Comparison of ENCODE assay signal across 20 cellular contexts in the genomic region with DNA sequence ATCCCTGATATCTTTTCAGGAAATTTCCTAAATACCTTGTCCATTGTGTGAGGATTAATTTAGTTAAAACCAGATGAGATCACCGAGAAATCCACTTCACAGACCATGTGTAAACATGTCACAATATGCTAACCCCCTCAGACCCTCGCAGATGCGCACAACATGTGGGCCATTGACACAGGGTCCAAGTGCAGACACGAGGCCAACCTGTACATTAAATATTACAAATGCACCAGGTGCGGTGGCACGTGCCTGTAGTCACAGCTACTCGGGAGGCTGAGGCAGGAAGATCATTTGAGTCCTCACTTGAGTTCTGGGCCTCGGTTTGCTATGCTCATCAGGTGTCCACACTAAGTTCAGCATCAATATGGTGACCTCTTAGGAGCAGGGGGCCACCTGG. TPM values are rescaled to one million over a fixed set of nuclear protein-coding genes. Genes with fewer than 3 reads are reported as not detected.
A peak's percentile ranks its signal among the peaks of the same experiment; 100 is the strongest.
DNase-seq lines count a peak whose midpoint lies in the region; ATAC-seq and TF ChIP-seq lines count a peak whose summit lies in the region.
"Had no signal": no experiment of that assay in that cellular context is flagged by ENCODE, and none has a peak within 500 bp of the region (broad histone marks: within the 10 kb centered on the region; RNA-seq: fewer than 3 reads in every experiment).

No MANE protein-coding gene starts in this region.

- no peak overlapping the region for H4K8ac ChIP-seq in mesendoderm (ENCODE audit: low read depth, low read length)

- no peak overlapping the region for H2BK15ac ChIP-seq in mesendoderm (replicated peaks; ENCODE audit: low read depth)

- DNase-seq in NCI-H748 (lab: John Stamatoyannopoulos, UW; ENCODE audit: unreplicated experiment) (peak; percentile 45), NCI-H748 treated with DMSO at 0.1 percent for 48 hours (lab: John Stamatoyannopoulos, UW) (no peak), NCI-H82 (lab: John Stamatoyannopoulos, UW) (peak; percentile 62), mesendoderm (peak; percentile 16), aorta (peak; percentile 24 to 40), heart left ventricle (no peak)
- DNase-seq in stimulated activated naive CD8-positive, alpha-beta T cell treated with anti-CD3 and anti-CD28 coated beads, Interleukin-15, amount 100 ng/mL, for 72 hours: no peak
- DNase-seq: 8988T; CD4-positive, alpha-beta memory T cell; DMS153; DMS79 treated with DMSO at 0.1 percent for 48 hours; GF-D8 had no signal

- no peak for ATAC-seq in aorta (ENCODE audit: low FRiP score)
- ATAC-seq in heart left ventricle: no peak
- ATAC-seq in GM21576 (IDR thresholded peaks at IDR 0.05; ENCODE audit: unreplicated experiment): no peak
- no peak for ATAC-seq in stimulated activated naive CD8-positive, alpha-beta T cell treated with anti-CD3 and anti-CD28 coated beads, Interleukin-15, amount 100 ng/mL, for 72 hours

- H3K18ac ChIP-seq in mesendoderm (ENCODE audit: low read length): no peak overlapping the region

- no peak overlapping the region for H3K56ac ChIP-seq in mesendoderm (ENCODE audit: low read length)

- H4K5ac ChIP-seq in mesendoderm (ENCODE audit: low read length): no peak overlapping the region

- no peaks in the 10 kb centered on the region for H3K79me1 ChIP-seq in mesendoderm (ENCODE audit: low read length)

- no peak overlapping the region for H3K9ac ChIP-seq in mesendoderm (ENCODE audit: low read length)
- H3K9ac ChIP-seq: BLaER1 had no signal

- H3K4me1 ChIP-seq in mesendoderm (ENCODE audit: control insufficient read depth, low read depth, low read length) (no peaks in the 10 kb centered on the region), aorta (ENCODE audit: control insufficient read depth in 1 of 2, insufficient read depth in 2 of 2, low read length in 2 of 2) (no peaks in the 10 kb centered on the region), heart left ventricle (no peaks in the 10 kb centered on the region)
- H3K4me1 ChIP-seq: BLaER1, HAP-1 had no signal

- H3K4me2 ChIP-seq in mesendoderm (ENCODE audit: low read length): no peak overlapping the region
- H3K4me2 ChIP-seq: BLaER1 had no signal

- H2AK5ac ChIP-seq in mesendoderm (ENCODE audit: low read length): no peak overlapping the region

- no peak overlapping the region for H3K4ac ChIP-seq in mesendoderm (ENCODE audit: low read depth, low read length)

- no peak overlapping the region for H2BK5ac ChIP-seq in mesendoderm (ENCODE audit: low read length)

- no peaks in the 10 kb centered on the region for H3K79me2 ChIP-seq in mesendoderm (ENCODE audit: control insufficient read depth, insufficient read depth, low read length)

- H3K4me3 Mint-ChIP-seq in stimulated activated naive CD8-positive, alpha-beta T cell treated with anti-CD3 and anti-CD28 coated beads, Interleukin-15, amount 100 ng/mL, for 72 hours: no peak overlapping the region
- H3K4me3 Mint-ChIP-seq: CD14-positive monocyte; CD4-positive, alpha-beta memory T cell had no signal

- H3K27me3 Mint-ChIP-seq in stimulated activated naive CD8-positive, alpha-beta T cell treated with anti-CD3 and anti-CD28 coated beads, Interleukin-15, amount 100 ng/mL, for 72 hours: no peaks in the 10 kb centered on the region

- H2BK120ac ChIP-seq in mesendoderm (ENCODE audit: low read depth, low read length): no peak overlapping the region

- no peak for TF ChIP-seq POLR2A in heart left ventricle (IDR thresholded peaks at IDR 0.05)

- no peak for TF ChIP-seq CTCF in heart left ventricle (IDR thresholded peaks at IDR 0.05)

- H3K27ac ChIP-seq in mesendoderm (ENCODE audit: low read depth, low read length): no peak overlapping the region
- H3K27ac ChIP-seq in aorta (ENCODE audit: low read depth in 1 of 2, low read length in 2 of 2): no peak overlapping the region
- no peak overlapping the region for H3K27ac ChIP-seq in heart left ventricle
- H3K27ac ChIP-seq: BLaER1 had no signal

- H3K36me3 ChIP-seq in mesendoderm (ENCODE audit: control insufficient read depth, insufficient read depth, low read length): no peaks in the 10 kb centered on the region
- no peaks in the 10 kb centered on the region for H3K36me3 ChIP-seq in aorta (ENCODE audit: control insufficient read depth in 1 of 2, insufficient read depth in 2 of 2, low read length in 1 of 2)
- no peaks in the 10 kb centered on the region for H3K36me3 ChIP-seq in heart left ventricle
- H3K36me3 ChIP-seq: BLaER1, HAP-1 had no signal

- no peak overlapping the region for H3K27ac Mint-ChIP-seq in stimulated activated naive CD8-positive, alpha-beta T cell treated with anti-CD3 and anti-CD28 coated beads, Interleukin-15, amount 100 ng/mL, for 72 hours
- H3K27ac Mint-ChIP-seq: CD4-positive, alpha-beta memory T cell had no signal

- no peaks in the 10 kb centered on the region for H3K9me3 Mint-ChIP-seq in stimulated activated naive CD8-positive, alpha-beta T cell treated with anti-CD3 and anti-CD28 coated beads, Interleukin-15, amount 100 ng/mL, for 72 hours
- H3K9me3 Mint-ChIP-seq: CD4-positive, alpha-beta memory T cell had no signal

- H3K9me3 ChIP-seq in aorta (ENCODE audit: control insufficient read depth, low read length) (no peaks in the 10 kb centered on the region), heart left ventricle (no peaks in the 10 kb centered on the region)
- H3K9me3 ChIP-seq: BLaER1, HAP-1 had no signal

- no peak overlapping the region for H3K23ac ChIP-seq in mesendoderm (ENCODE audit: low read length)

- intact Hi-C loops in aorta (cut with DNase I) (no loop called here), heart left ventricle (cut with DNase I) (loop anchor here in 1 of 10 donors (10.0 kb wide), 1 partner anchor 78 kb away; no protein-coding TSS in a partner anchor)

- no CpG with 5 or more reads among the region's 8 CpGs for WGBS in mesendoderm (ENCODE audit: extremely low coverage, insufficient coverage, low lambda C conversion rate)
- 81 to 82% methylated on average over 8 of the region's 8 CpGs for WGBS in aorta, 2 donors
- 88 to 92% (median 89%) methylated on average over 8 of the region's 8 CpGs for WGBS in heart left ventricle, 4 donors

- H3K4me1 Mint-ChIP-seq in stimulated activated naive CD8-positive, alpha-beta T cell treated with anti-CD3 and anti-CD28 coated beads, Interleukin-15, amount 100 ng/mL, for 72 hours: peaks cover 8% of the 10 kb centered on the region
- H3K4me1 Mint-ChIP-seq: CD14-positive monocyte; CD4-positive, alpha-beta memory T cell had no signal

- H3K27me3 ChIP-seq in mesendoderm (ENCODE audit: insufficient read depth, low read length, poor library complexity) (no peaks in the 10 kb centered on the region), aorta (ENCODE audit: control insufficient read depth in 1 of 2, insufficient read depth in 2 of 2, low read length in 1 of 2) (no peaks in the 10 kb centered on the region), heart left ventricle (no peaks in the 10 kb centered on the region)
- H3K27me3 ChIP-seq: BLaER1 had no signal

- H3K4me3 ChIP-seq in mesendoderm (ENCODE audit: low read length) (no peak overlapping the region), aorta (ENCODE audit: low read length in 2 of 2) (no peak overlapping the region), heart left ventricle (no peak overlapping the region)
- H3K4me3 ChIP-seq: BLaER1, HAP-1 had no signal

RNA-seq across cellular contexts. Expression of a gene that starts 9.9 kb away (rescaled TPM):
- 0.21 TPM for polyA plus RNA-seq in mesendoderm (2013, experiment 1 of 2)
- 0.52 TPM for polyA plus RNA-seq in mesendoderm (2013, experiment 2 of 2)
- under 1 TPM in 1 of 2 donors, not detected in 1; 0.96 TPM for total RNA-seq in aorta
- 1 to 10 TPM in 1 of 2 donors, not detected in 1; 6.5 TPM for polyA plus RNA-seq in aorta
- total RNA-seq in heart left ventricle: under 1 TPM in 3 of 9 donors, not detected in 6; 0.13 to 0.39 (median 0.32) TPM
- polyA plus RNA-seq in heart left ventricle: under 1 TPM in 1 of 2 donors, not detected in 1; 0.26 TPM
- total RNA-seq: A673 had no signal
- polyA plus RNA-seq: AG04450; CD14-positive monocyte; CD4-positive, alpha-beta memory T cell had no signal

RNA-seq across cellular contexts. Expression of a gene that starts 19.8 kb away (rescaled TPM):
- polyA plus RNA-seq in mesendoderm (2013, experiment 1 of 2): not detected
- not detected for polyA plus RNA-seq in mesendoderm (2013, experiment 2 of 2)
- total RNA-seq in aorta: under 1 TPM in 1 of 2 donors, not detected in 1; 0.15 TPM
- not detected for polyA plus RNA-seq in aorta
- total RNA-seq in heart left ventricle: under 1 TPM in 1 of 9 donors, not detected in 8; 0.21 TPM
- polyA plus RNA-seq in heart left ventricle: not detected
- total RNA-seq: A673, H1, HT-29 had no signal
- polyA plus RNA-seq: AG04450, H1 had no signal

Comparison
In these comparisons a context has a peak if more than half of its experiments do, and no peak if none do; other contexts are left out.
1. DNase-seq: peak in NCI-H748 (single experiment), NCI-H82 (single experiment), mesendoderm (single experiment) and aorta (2 of 2); none in NCI-H748 treated with DMSO at 0.1 percent for 48 hours (single experiment), heart left ventricle (0 of 5) and stimulated activated naive CD8-positive, alpha-beta T cell treated with anti-CD3 and anti-CD28 coated beads, Interleukin-15, amount 100 ng/mL, for 72 hours (0 of 2).